In the genomic region with DNA sequence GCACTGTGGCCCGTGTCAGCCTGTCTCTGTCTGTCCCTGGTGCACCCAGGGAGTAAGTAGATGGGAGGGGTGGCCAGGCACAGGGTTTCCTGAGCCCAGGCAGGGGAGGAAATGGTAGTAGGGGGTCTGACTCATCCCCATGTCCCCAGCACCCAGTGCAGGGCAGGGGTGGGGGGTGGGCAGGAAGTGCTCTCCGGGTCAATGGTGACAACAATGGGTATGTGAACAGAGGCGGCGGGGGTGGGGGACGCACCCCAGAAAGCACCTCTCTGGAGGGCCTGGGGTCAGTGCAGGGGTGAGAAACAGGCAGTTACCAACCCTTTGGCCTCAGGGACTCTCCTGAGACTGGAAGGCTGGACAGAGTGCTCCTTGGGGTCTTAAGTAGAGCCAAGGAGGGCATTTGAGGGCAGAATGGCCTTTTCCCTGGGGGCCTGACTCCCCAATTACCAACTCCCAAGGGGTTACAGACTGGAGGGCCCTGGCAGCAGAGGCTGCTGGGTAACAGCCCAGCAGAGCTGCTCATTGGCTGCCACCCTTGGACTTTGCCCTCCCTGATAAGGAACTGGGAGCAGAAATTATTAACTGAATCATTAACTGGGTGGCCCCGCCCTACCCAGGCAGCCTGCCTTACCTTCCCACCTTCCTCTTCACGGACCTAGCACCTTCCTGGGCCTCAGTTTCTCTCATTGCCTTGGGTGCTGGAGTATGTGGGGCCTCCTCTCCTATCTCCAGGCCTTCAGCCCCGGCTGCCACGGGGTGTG, we compare ENCODE assay signal across 1 cellular context.
A peak's percentile ranks its signal among the peaks of the same experiment; 100 is the strongest.
TF ChIP-seq lines count a peak whose summit lies in the region.

No MANE protein-coding gene starts in this region.

TF ChIP-seq in HepG2, 621 proteins besides CTCF, POLR2A, EP300 and RAD21 (continued from another document and continues in another):
- TF ChIP-seq, protein P1, sequence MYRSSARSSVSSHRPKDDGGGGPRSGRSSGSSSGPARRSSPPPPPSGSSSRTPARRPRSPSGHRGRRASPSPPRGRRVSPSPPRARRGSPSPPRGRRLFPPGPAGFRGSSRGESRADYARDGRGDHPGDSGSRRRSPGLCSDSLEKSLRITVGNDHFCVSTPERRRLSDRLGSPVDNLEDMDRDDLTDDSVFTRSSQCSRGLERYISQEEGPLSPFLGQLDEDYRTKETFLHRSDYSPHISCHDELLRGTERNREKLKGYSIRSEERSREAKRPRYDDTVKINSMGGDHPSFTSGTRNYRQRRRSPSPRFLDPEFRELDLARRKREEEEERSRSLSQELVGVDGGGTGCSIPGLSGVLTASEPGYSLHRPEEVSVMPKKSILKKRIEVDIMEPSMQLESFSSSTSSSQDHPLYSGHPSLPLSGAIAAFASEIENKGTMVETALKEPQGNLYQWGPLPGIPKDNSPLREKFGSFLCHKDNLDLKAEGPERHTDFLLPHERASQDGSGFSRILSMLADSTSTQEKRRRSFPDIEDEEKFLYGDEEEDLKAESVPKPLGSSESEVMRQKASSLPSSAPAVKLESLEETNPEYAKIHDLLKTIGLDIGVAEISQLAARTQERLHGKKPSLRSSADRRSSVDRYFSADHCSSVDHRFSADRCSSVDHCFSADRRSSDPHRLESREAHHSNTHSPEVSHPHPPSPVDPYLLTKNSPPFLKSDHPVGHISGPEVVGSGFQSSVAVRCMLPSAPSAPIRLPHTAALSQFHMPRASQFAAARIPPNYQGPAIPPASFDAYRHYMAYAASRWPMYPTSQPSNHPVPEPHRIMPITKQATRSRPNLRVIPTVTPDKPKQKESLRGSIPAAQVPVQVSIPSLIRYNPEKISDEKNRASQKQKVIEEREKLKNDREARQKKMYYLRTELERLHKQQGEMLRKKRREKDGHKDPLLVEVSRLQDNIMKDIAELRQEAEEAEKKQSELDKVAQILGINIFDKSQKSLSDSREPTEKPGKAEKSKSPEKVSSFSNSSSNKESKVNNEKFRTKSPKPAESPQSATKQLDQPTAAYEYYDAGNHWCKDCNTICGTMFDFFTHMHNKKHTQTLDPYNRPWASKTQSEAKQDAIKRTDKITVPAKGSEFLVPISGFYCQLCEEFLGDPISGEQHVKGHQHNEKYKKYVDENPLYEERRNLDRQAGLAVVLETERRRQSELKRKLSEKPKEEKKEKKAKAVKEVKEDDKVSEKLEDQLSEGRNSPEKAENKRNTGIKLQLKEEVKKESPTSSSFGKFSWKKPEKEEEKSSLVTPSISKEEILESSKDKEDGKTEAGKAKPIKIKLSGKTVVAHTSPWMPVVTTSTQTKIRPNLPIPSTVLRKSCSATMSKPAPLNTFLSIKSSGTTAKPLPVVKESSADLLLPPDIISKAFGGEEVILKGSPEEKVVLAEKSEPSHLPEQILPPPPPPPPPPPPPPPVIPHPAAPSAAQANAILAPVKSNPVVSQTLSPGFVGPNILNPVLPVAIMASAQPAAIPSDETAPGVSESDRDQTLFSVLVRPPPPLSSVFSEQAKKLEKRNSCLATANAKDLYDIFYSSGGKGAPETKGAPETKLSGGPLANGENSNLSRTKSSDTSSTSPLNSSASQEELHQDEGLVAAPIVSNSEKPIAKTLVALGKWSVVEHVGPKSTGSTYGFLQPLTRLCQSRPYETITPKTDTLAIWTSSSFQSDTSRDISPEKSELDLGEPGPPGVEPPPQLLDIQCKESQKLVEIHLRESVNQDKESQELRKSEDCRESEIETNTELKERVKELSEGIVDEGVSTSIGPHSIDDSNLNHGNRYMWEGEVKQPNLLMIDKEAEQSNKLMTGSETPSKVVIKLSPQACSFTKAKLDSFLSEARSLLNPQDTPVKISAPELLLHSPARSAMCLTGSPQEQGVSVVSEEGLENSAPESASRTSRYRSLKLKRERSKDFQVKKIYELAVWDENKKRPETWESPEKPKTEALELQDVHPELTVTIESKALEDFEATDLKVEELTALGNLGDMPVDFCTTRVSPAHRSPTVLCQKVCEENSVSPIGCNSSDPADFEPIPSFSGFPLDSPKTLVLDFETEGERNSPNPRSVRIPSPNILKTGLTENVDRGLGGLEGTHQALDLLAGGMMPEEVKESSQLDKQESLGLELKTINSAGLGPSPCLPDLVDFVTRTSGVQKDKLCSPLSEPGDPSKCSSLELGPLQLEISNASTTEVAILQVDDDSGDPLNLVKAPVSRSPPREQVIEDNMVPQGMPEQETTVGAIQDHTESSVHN (CRISPR knock-in tag; IDR thresholded peaks at IDR 0.05): no peak
- TF ChIP-seq SPEN (CRISPR knock-in tag; IDR thresholded peaks at IDR 0.05; ENCODE audit: low read depth): peak; percentile 63
- TF ChIP-seq SIX4 (CRISPR knock-in tag; IDR thresholded peaks at IDR 0.05): no peak; the same call in 1 of the 2 replicates
- peak; percentile 80 for TF ChIP-seq ZNF670 (CRISPR knock-in tag; IDR thresholded peaks at IDR 0.05; ENCODE audit: borderline replicate concordance)
- no peak for TF ChIP-seq SP4 (CRISPR knock-in tag; IDR thresholded peaks at IDR 0.05)
- TF ChIP-seq ZNF878 (CRISPR knock-in tag; IDR thresholded peaks at IDR 0.05): peak; percentile 75; the same call in 1 of the 2 replicates
- TF ChIP-seq, protein P2, sequence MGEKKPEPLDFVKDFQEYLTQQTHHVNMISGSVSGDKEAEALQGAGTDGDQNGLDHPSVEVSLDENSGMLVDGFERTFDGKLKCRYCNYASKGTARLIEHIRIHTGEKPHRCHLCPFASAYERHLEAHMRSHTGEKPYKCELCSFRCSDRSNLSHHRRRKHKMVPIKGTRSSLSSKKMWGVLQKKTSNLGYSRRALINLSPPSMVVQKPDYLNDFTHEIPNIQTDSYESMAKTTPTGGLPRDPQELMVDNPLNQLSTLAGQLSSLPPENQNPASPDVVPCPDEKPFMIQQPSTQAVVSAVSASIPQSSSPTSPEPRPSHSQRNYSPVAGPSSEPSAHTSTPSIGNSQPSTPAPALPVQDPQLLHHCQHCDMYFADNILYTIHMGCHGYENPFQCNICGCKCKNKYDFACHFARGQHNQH (CRISPR knock-in tag; IDR thresholded peaks at IDR 0.05): peak; percentile 55
- TF ChIP-seq GABPA (IDR thresholded peaks at IDR 0.05; ENCODE audit: low read depth, low read length): no peak
- TF ChIP-seq GABPA (CRISPR knock-in tag; IDR thresholded peaks at IDR 0.05; ENCODE audit: low read depth): peak; percentile 86
- no peak for TF ChIP-seq LCORL (IDR thresholded peaks at IDR 0.05)
- TF ChIP-seq LCORL (CRISPR knock-in tag; IDR thresholded peaks at IDR 0.05): peak; percentile 84
- TF ChIP-seq ZNF253 (CRISPR knock-in tag; IDR thresholded peaks at IDR 0.05; ENCODE audit: borderline replicate concordance): no peak
- peak in 1 of 2 experiments; percentile 49; a peak in 1 of 4 replicates for TF ChIP-seq KLF16 (CRISPR knock-in tag; IDR thresholded peaks at IDR 0.05)
- 0 out of 2 replicates have a peak, but pooled peaks have one; percentile 21 for TF ChIP-seq KAT7 (CRISPR knock-in tag; IDR thresholded peaks at IDR 0.05; ENCODE audit: borderline replicate concordance)
- peak; percentile 68; the same call in 1 of the 2 replicates for TF ChIP-seq ZNF790 (CRISPR knock-in tag; IDR thresholded peaks at IDR 0.05; ENCODE audit: borderline replicate concordance)
- TF ChIP-seq AKAP8 (CRISPR knock-in tag; IDR thresholded peaks at IDR 0.05): peak; percentile 73
- TF ChIP-seq ZNF589 (CRISPR knock-in tag; conservative IDR thresholded peaks at IDR 0.05): peak; percentile 43; the same call in 1 of the 2 replicates
- TF ChIP-seq ZNF333 (CRISPR knock-in tag; IDR thresholded peaks at IDR 0.05; ENCODE audit: borderline replicate concordance): 0 out of 2 replicates have a peak, but pooled peaks have one; percentile 10
- TF ChIP-seq ZSCAN25 (CRISPR knock-in tag; IDR thresholded peaks at IDR 0.05): peak; percentile 94
- TF ChIP-seq, protein P3, sequence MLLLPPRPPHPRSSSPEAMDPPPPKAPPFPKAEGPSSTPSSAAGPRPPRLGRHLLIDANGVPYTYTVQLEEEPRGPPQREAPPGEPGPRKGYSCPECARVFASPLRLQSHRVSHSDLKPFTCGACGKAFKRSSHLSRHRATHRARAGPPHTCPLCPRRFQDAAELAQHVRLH (CRISPR knock-in tag; IDR thresholded peaks at IDR 0.05; ENCODE audit: borderline replicate concordance, low read depth): peak; percentile 15; the same call in 1 of the 2 replicates
- TF ChIP-seq ZFP36L1 (CRISPR knock-in tag; IDR thresholded peaks at IDR 0.05): peak; percentile 41
- no peak; the same call in 1 of the 2 replicates for TF ChIP-seq ZFP41 (CRISPR knock-in tag; IDR thresholded peaks at IDR 0.05; ENCODE audit: borderline replicate concordance)
- TF ChIP-seq SRSF9 (IDR thresholded peaks at IDR 0.05; ENCODE audit: borderline replicate concordance, insufficient read depth, low read depth, low read length, poor library complexity, severe bottlenecking): no peak
- peak; percentile 74 for TF ChIP-seq NCOR1 (IDR thresholded peaks at IDR 0.05; ENCODE audit: borderline replicate concordance, low read length)
- TF ChIP-seq, protein P4, sequence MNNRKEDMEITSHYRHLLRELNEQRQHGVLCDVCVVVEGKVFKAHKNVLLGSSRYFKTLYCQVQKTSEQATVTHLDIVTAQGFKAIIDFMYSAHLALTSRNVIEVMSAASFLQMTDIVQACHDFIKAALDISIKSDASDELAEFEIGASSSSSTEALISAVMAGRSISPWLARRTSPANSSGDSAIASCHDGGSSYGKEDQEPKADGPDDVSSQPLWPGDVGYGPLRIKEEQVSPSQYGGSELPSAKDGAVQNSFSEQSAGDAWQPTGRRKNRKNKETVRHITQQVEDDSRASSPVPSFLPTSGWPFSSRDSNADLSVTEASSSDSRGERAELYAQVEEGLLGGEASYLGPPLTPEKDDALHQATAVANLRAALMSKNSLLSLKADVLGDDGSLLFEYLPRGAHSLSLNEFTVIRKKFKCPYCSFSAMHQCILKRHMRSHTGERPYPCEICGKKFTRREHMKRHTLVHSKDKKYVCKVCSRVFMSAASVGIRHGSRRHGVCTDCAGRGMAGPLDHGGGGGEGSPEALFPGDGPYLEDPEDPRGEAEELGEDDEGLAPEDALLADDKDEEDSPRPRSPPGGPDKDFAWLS (CRISPR knock-in tag; IDR thresholded peaks at IDR 0.05; ENCODE audit: borderline replicate concordance): 0 out of 2 replicates have a peak, but pooled peaks have one; percentile 71
- no peak for TF ChIP-seq NFIB (CRISPR knock-in tag; IDR thresholded peaks at IDR 0.05; ENCODE audit: borderline replicate concordance)
- TF ChIP-seq HOXA9 (CRISPR knock-in tag; IDR thresholded peaks at IDR 0.05; ENCODE audit: borderline replicate concordance): 0 out of 2 replicates have a peak, but pooled peaks have one; percentile 30
- TF ChIP-seq, protein P5, sequence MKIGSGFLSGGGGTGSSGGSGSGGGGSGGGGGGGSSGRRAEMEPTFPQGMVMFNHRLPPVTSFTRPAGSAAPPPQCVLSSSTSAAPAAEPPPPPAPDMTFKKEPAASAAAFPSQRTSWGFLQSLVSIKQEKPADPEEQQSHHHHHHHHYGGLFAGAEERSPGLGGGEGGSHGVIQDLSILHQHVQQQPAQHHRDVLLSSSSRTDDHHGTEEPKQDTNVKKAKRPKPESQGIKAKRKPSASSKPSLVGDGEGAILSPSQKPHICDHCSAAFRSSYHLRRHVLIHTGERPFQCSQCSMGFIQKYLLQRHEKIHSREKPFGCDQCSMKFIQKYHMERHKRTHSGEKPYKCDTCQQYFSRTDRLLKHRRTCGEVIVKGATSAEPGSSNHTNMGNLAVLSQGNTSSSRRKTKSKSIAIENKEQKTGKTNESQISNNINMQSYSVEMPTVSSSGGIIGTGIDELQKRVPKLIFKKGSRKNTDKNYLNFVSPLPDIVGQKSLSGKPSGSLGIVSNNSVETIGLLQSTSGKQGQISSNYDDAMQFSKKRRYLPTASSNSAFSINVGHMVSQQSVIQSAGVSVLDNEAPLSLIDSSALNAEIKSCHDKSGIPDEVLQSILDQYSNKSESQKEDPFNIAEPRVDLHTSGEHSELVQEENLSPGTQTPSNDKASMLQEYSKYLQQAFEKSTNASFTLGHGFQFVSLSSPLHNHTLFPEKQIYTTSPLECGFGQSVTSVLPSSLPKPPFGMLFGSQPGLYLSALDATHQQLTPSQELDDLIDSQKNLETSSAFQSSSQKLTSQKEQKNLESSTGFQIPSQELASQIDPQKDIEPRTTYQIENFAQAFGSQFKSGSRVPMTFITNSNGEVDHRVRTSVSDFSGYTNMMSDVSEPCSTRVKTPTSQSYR (CRISPR knock-in tag; IDR thresholded peaks at IDR 0.05; ENCODE audit: borderline replicate concordance): peak; percentile 83
- peak; percentile 44; the same call in 1 of the 2 replicates for TF ChIP-seq MYC (CRISPR knock-in tag; IDR thresholded peaks at IDR 0.05; ENCODE audit: borderline replicate concordance)
- TF ChIP-seq, protein P6, sequence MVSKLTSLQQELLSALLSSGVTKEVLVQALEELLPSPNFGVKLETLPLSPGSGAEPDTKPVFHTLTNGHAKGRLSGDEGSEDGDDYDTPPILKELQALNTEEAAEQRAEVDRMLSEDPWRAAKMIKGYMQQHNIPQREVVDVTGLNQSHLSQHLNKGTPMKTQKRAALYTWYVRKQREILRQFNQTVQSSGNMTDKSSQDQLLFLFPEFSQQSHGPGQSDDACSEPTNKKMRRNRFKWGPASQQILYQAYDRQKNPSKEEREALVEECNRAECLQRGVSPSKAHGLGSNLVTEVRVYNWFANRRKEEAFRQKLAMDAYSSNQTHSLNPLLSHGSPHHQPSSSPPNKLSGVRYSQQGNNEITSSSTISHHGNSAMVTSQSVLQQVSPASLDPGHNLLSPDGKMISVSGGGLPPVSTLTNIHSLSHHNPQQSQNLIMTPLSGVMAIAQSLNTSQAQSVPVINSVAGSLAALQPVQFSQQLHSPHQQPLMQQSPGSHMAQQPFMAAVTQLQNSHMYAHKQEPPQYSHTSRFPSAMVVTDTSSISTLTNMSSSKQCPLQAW (CRISPR knock-in tag; IDR thresholded peaks at IDR 0.05): peak; percentile 96
- TF ChIP-seq ZNF607 (CRISPR knock-in tag; IDR thresholded peaks at IDR 0.05; ENCODE audit: borderline replicate concordance): 0 out of 2 replicates have a peak, but pooled peaks have one; percentile 46
- TF ChIP-seq GATA4 (IDR thresholded peaks at IDR 0.05; ENCODE audit: borderline replicate concordance, low read depth): peak; percentile 76; the same call in 1 of the 2 replicates
- TF ChIP-seq MAZ (IDR thresholded peaks at IDR 0.05; ENCODE audit: borderline replicate concordance, low read depth, low read length): peak; percentile 52; the same call in 1 of the 2 replicates
- peak; percentile 86 for TF ChIP-seq MAZ (CRISPR knock-in tag; IDR thresholded peaks at IDR 0.05; ENCODE audit: low read depth)
- peak; percentile 95 for TF ChIP-seq RXRA (CRISPR knock-in tag; IDR thresholded peaks at IDR 0.05)
- peak; percentile 52; the same call in 1 of the 2 replicates for TF ChIP-seq FOXO1 (CRISPR knock-in tag; IDR thresholded peaks at IDR 0.05)
- 0 out of 2 replicates have a peak, but pooled peaks have one; percentile 34 for TF ChIP-seq NPAS2 (CRISPR knock-in tag; IDR thresholded peaks at IDR 0.05; ENCODE audit: borderline replicate concordance)
- TF ChIP-seq, protein P7, sequence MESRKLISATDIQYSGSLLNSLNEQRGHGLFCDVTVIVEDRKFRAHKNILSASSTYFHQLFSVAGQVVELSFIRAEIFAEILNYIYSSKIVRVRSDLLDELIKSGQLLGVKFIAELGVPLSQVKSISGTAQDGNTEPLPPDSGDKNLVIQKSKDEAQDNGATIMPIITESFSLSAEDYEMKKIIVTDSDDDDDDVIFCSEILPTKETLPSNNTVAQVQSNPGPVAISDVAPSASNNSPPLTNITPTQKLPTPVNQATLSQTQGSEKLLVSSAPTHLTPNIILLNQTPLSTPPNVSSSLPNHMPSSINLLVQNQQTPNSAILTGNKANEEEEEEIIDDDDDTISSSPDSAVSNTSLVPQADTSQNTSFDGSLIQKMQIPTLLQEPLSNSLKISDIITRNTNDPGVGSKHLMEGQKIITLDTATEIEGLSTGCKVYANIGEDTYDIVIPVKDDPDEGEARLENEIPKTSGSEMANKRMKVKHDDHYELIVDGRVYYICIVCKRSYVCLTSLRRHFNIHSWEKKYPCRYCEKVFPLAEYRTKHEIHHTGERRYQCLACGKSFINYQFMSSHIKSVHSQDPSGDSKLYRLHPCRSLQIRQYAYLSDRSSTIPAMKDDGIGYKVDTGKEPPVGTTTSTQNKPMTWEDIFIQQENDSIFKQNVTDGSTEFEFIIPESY (CRISPR knock-in tag; IDR thresholded peaks at IDR 0.05): 0 out of 2 replicates have a peak, but pooled peaks have one; percentile 11
- no peak for TF ChIP-seq THYN1 (CRISPR knock-in tag; IDR thresholded peaks at IDR 0.05; ENCODE audit: borderline replicate concordance, low read depth)
- peak; percentile 90 for TF ChIP-seq FOSL2 (CRISPR knock-in tag; IDR thresholded peaks at IDR 0.05)
